Comparison of ENCODE assay signal across 9 cellular contexts in genomic region chr6:111573118-111573883, GRCh38. TPM values are rescaled to one million over a fixed set of nuclear protein-coding genes. Genes with fewer than 3 reads are reported as not detected.
DNase-seq lines count a peak whose midpoint lies in the region; ATAC-seq, FAIRE-seq and TF ChIP-seq lines count a peak whose summit lies in the region.
"Had no signal": no experiment of that assay in that cellular context is flagged by ENCODE, and none has a peak within 500 bp of the region (broad histone marks: within the 10 kb centered on the region; RNA-seq: fewer than 3 reads in every experiment).

No MANE protein-coding gene starts in this region.

- H3K27ac Mint-ChIP-seq in activated T-helper 2 cell treated with anti-CD3 and anti-CD28 coated beads, Interferon-gamma antibody, Interleukin-2, Interleukin-4, amounts not matched to agents 10 μg/mL and 5 μg/mL and 100 μg/mL, durations not matched to agents 14 hours and 24 hours and 36 hours = peak overlapping the region; percentile 80
- peak overlapping the region; percentile 31 for H3K27ac Mint-ChIP-seq in stimulated activated naive B cell treated with anti-CD40 and anti-IgM and Interleukin-4, amounts not matched to agents 10 μg/mL and 1 μg/mL and 100 μg/mL, for 72 hours

- no peaks in the 10 kb centered on the region for H3K27me3 Mint-ChIP-seq in activated T-helper 2 cell treated with anti-CD3 and anti-CD28 coated beads, Interferon-gamma antibody, Interleukin-2, Interleukin-4, amounts not matched to agents 10 μg/mL and 5 μg/mL and 100 μg/mL, durations not matched to agents 14 hours and 24 hours and 36 hours (ENCODE audit: low read depth)
- no peaks in the 10 kb centered on the region for H3K27me3 Mint-ChIP-seq in stimulated activated naive B cell treated with anti-CD40 and anti-IgM and Interleukin-4, amounts not matched to agents 10 μg/mL and 1 μg/mL and 100 μg/mL, for 72 hours

- peak in 5 of 8 donors; percentile 12 to 30 (median 24) for ATAC-seq in heart right ventricle
- no peak for ATAC-seq in stimulated activated naive B cell treated with anti-CD40 and anti-IgM and Interleukin-4, amounts not matched to agents 10 μg/mL and 1 μg/mL and 100 μg/mL, for 72 hours (replicated peaks)
- no peak for ATAC-seq in GM21360 (IDR thresholded peaks at IDR 0.05; ENCODE audit: unreplicated experiment)

- H3K4me3 Mint-ChIP-seq in activated T-helper 2 cell treated with anti-CD3 and anti-CD28 coated beads, Interferon-gamma antibody, Interleukin-2, Interleukin-4, amounts not matched to agents 10 μg/mL and 5 μg/mL and 100 μg/mL, durations not matched to agents 14 hours and 24 hours and 36 hours (ENCODE audit: low read depth) = no peak overlapping the region
- H3K4me3 Mint-ChIP-seq in stimulated activated naive B cell treated with anti-CD40 and anti-IgM and Interleukin-4, amounts not matched to agents 10 μg/mL and 1 μg/mL and 100 μg/mL, for 72 hours = no peak overlapping the region

- intact Hi-C loops in activated T-helper 2 cell treated with anti-CD3 and anti-CD28 coated beads, Interferon-gamma antibody, Interleukin-2, Interleukin-4, amounts not matched to agents 10 μg/mL and 5 μg/mL and 100 μg/mL, durations not matched to agents 14 hours and 24 hours and 36 hours (cut with micrococcal nuclease) = no loop called here
- intact Hi-C loops in heart right ventricle (cut with DNase I) = no loop called here

- H3K9me3 Mint-ChIP-seq in activated T-helper 2 cell treated with anti-CD3 and anti-CD28 coated beads, Interferon-gamma antibody, Interleukin-2, Interleukin-4, amounts not matched to agents 10 μg/mL and 5 μg/mL and 100 μg/mL, durations not matched to agents 14 hours and 24 hours and 36 hours = no peaks in the 10 kb centered on the region
- H3K9me3 Mint-ChIP-seq in stimulated activated naive B cell treated with anti-CD40 and anti-IgM and Interleukin-4, amounts not matched to agents 10 μg/mL and 1 μg/mL and 100 μg/mL, for 72 hours = no peaks in the 10 kb centered on the region

- FAIRE-seq in HTR-8/SVneo (lab: Jason Lieb, UNC) = no peak

- peaks cover 43% of the 10 kb centered on the region for H3K4me1 Mint-ChIP-seq in activated T-helper 2 cell treated with anti-CD3 and anti-CD28 coated beads, Interferon-gamma antibody, Interleukin-2, Interleukin-4, amounts not matched to agents 10 μg/mL and 5 μg/mL and 100 μg/mL, durations not matched to agents 14 hours and 24 hours and 36 hours (ENCODE audit: low read depth)
- H3K4me1 Mint-ChIP-seq in stimulated activated naive B cell treated with anti-CD40 and anti-IgM and Interleukin-4, amounts not matched to agents 10 μg/mL and 1 μg/mL and 100 μg/mL, for 72 hours = peaks cover 18 to 19% of the 10 kb centered on the region in 2 donors

- no peak for TF ChIP-seq CTCF in heart right ventricle (IDR thresholded peaks at IDR 0.05)

- H3K36me3 ChIP-seq in heart right ventricle = peaks cover 0 to 79% (median 10%) of the 10 kb centered on the region in 9 donors

- H3K4me3 ChIP-seq in heart right ventricle = no peak overlapping the region

- DNase-seq in HTR-8/SVneo (ENCODE audit: insufficient read length, low spot score) (peak; percentile 74), heart right ventricle (no peak), NCI-H1048 (lab: John Stamatoyannopoulos, UW) (no peak), NCI-H510A (lab: John Stamatoyannopoulos, UW) (no peak), NK-92 (lab: John Stamatoyannopoulos, UW; ENCODE audit: unreplicated experiment) (no peak)
- no peak for DNase-seq in activated T-helper 2 cell treated with anti-CD3 and anti-CD28 coated beads, Interferon-gamma antibody, Interleukin-2, Interleukin-4, amounts not matched to agents 10 μg/mL and 5 μg/mL and 100 μg/mL, durations not matched to agents 14 hours and 24 hours and 36 hours (ENCODE audit: low spot score)
- DNase-seq in stimulated activated naive B cell treated with anti-CD40 and anti-IgM and Interleukin-4, amounts not matched to agents 10 μg/mL and 1 μg/mL and 100 μg/mL, for 72 hours = no peak
- DNase-seq: activated CD8-positive, alpha-beta memory T cell treated with anti-CD3 and anti-CD28 coated beads for 24 hours had no signal

- peak overlapping the region in 9 of 10 donors; percentile 26 to 84 (median 56) for H3K27ac ChIP-seq in heart right ventricle

- peaks cover 87% of the 10 kb centered on the region for H3K36me3 Mint-ChIP-seq in activated T-helper 2 cell treated with anti-CD3 and anti-CD28 coated beads, Interferon-gamma antibody, Interleukin-2, Interleukin-4, amounts not matched to agents 10 μg/mL and 5 μg/mL and 100 μg/mL, durations not matched to agents 14 hours and 24 hours and 36 hours (ENCODE audit: low read depth)
- peaks cover 34 to 45% of the 10 kb centered on the region in 2 donors for H3K36me3 Mint-ChIP-seq in stimulated activated naive B cell treated with anti-CD40 and anti-IgM and Interleukin-4, amounts not matched to agents 10 μg/mL and 1 μg/mL and 100 μg/mL, for 72 hours

- H3K27me3 ChIP-seq in heart right ventricle = no peaks in the 10 kb centered on the region

- H3K9me3 ChIP-seq in heart right ventricle = no peaks in the 10 kb centered on the region

- WGBS in heart right ventricle, 2 donors = 64 to 71% methylated on average over 8 of the region's 8 CpGs

- H3K4me1 ChIP-seq in heart right ventricle = peaks cover 0 to 66% (median 41%) of the 10 kb centered on the region in 9 donors

RNA-seq across cellular contexts. Expression of gene TRAF3IP2, which starts 32.4 kb away (rescaled TPM):
- 20.9 and 22.5 TPM in 2 replicates for total RNA-seq in activated T-helper 2 cell treated with anti-CD3 and anti-CD28 coated beads, Interferon-gamma antibody, Interleukin-2, Interleukin-4, amounts not matched to agents 10 μg/mL and 5 μg/mL and 100 μg/mL, durations not matched to agents 14 hours and 24 hours and 36 hours
- 10 to 100 TPM in 8 of 10 donors, 1 to 10 TPM in 2; 9.7 to 18.0 (median 11.8) TPM for total RNA-seq in heart right ventricle
- 10 to 100 TPM; 12.5 to 19.8 TPM for polyA plus RNA-seq in heart right ventricle

Comparison
In these comparisons a context has a peak if more than half of its experiments do, and no peak if none do; other contexts are left out.
1. ATAC-seq: peak in heart right ventricle (5 of 8); none in stimulated activated naive B cell treated with anti-CD40 and anti-IgM and Interleukin-4, amounts not matched to agents 10 μg/mL and 1 μg/mL and 100 μg/mL, for 72 hours (0 of 2) and GM21360 (single experiment).